Comparison of ENCODE assay signal across 23 cellular contexts in the genomic region with DNA sequence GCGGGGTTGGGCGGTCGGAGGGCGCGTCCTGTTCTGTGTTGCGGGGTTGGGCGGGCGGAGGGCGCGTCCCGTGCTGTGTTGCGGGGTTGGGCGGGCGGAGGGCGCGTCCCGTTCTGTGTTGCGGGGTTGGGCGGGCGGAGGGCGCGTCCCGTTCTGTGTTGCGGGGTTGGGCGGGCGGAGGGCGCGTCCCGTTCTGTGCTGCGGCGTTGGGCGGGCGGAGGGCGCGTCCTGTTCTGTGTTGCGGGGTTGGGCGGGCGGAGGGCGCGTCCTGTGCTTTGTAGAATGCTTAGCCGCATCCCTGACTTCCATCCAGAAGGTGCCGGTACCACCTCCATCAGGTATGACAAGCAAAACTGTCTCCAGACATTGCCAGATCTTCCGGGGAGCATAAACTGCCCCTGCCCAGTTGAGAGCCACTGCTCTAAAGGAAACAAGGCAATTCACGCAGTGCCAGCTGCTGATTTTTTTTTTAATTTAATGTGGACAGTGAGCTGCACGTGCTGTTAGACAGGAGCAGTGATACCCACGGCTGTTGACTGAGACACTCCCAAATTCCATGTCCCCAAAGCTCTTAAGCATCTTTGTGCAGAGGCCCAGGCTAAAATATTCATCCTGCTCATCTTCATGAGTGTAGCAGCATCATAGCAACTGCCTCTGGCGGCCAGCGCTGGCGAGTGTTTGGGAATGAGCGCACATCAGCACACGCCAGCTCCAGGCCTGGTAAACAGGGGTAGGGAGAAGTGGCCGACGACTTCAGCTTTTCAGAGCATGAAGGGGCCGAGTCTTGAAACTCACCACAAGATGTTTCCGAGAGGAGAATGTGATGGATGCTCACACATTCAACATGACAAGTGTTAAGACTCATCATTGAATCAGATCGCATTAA.
"Had no signal": no experiment of that assay in that cellular context is flagged by ENCODE, and none has a peak within 500 bp of the region (broad histone marks: within the 10 kb centered on the region; RNA-seq: fewer than 3 reads in every experiment).

No MANE protein-coding gene starts in this region.

- H3K27ac Mint-ChIP-seq: activated CD4-positive, alpha-beta memory T cell treated with anti-CD3 and anti-CD28 coated beads for 36 hours; activated CD4-positive, alpha-beta T cell treated with anti-CD3 and anti-CD28 coated beads for 36 hours; activated CD4-positive, alpha-beta T cell treated with anti-CD3 and anti-CD28 coated beads, Interleukin-2, amount 10 ng/mL, durations not matched to agents 24 days and 14 days; activated CD8-positive, alpha-beta memory T cell treated with anti-CD3 and anti-CD28 coated beads, Interleukin-2, amount 10 ng/mL, durations not matched to agents 7 days and 5 days; activated CD8-positive, alpha-beta T cell treated with anti-CD3 and anti-CD28 coated beads, Interleukin-2, amount 10 ng/mL, durations not matched to agents 7 days and 5 days; activated naive CD4-positive, alpha-beta T cell treated with anti-CD3 and anti-CD28 coated beads for 36 hours; activated naive CD4-positive, alpha-beta T cell treated with anti-CD3 and anti-CD28 coated beads, Interleukin-2, amount 50 U/mL, for 24 hours; activated naive CD8-positive, alpha-beta T cell treated with anti-CD3 and anti-CD28 coated beads for 36 hours; activated naive CD8-positive, alpha-beta T cell treated with anti-CD3 and anti-CD28 coated beads, Interleukin-2, amount 50 U/mL, for 24 hours; activated T-helper 1 cell treated with anti-CD3 and anti-CD28 coated beads, Interleukin-12 subunit alpha, Interleukin-12 subunit beta, Interleukin-2, Interleukin-4 antibody, amounts not matched to agents 30 ng/mL and 10 ng/mL and 1 ng/mL, durations not matched to agents 14 hours and 24 hours and 36 hours; activated T-helper 2 cell treated with anti-CD3 and anti-CD28 coated beads, Interferon-gamma antibody, Interleukin-2, Interleukin-4, amounts not matched to agents 10 μg/mL and 5 μg/mL and 100 μg/mL, durations not matched to agents 14 hours and 24 hours and 36 hours had no signal

- H3K9me3 Mint-ChIP-seq: activated CD4-positive, alpha-beta memory T cell treated with anti-CD3 and anti-CD28 coated beads for 36 hours; activated CD4-positive, alpha-beta T cell treated with anti-CD3 and anti-CD28 coated beads, Interleukin-2, amount 10 ng/mL, durations not matched to agents 24 days and 14 days; activated naive CD4-positive, alpha-beta T cell treated with anti-CD3 and anti-CD28 coated beads for 36 hours; activated naive CD4-positive, alpha-beta T cell treated with anti-CD3 and anti-CD28 coated beads, Interleukin-2, amount 50 U/mL, for 24 hours; activated naive CD8-positive, alpha-beta T cell treated with anti-CD3 and anti-CD28 coated beads for 36 hours; activated T-helper 1 cell treated with anti-CD3 and anti-CD28 coated beads, Interleukin-12 subunit alpha, Interleukin-12 subunit beta, Interleukin-2, Interleukin-4 antibody, amounts not matched to agents 30 ng/mL and 10 ng/mL and 1 ng/mL, durations not matched to agents 14 hours and 24 hours and 36 hours; central memory CD8-positive, alpha-beta T cell had no signal

- H3K27me3 ChIP-seq: brain microvascular endothelial cell had no signal

- H3K4me3 Mint-ChIP-seq: activated CD4-positive, alpha-beta memory T cell treated with anti-CD3 and anti-CD28 coated beads for 36 hours; activated CD4-positive, alpha-beta T cell treated with anti-CD3 and anti-CD28 coated beads for 36 hours; activated CD4-positive, alpha-beta T cell treated with anti-CD3 and anti-CD28 coated beads, Interleukin-2, amount 10 ng/mL, durations not matched to agents 24 days and 14 days; activated CD8-positive, alpha-beta memory T cell treated with anti-CD3 and anti-CD28 coated beads, Interleukin-2, amount 10 ng/mL, durations not matched to agents 7 days and 5 days; activated CD8-positive, alpha-beta T cell treated with anti-CD3 and anti-CD28 coated beads, Interleukin-2, amount 10 ng/mL, durations not matched to agents 7 days and 5 days; activated naive CD4-positive, alpha-beta T cell treated with anti-CD3 and anti-CD28 coated beads for 36 hours; activated naive CD4-positive, alpha-beta T cell treated with anti-CD3 and anti-CD28 coated beads, Interleukin-2, amount 50 U/mL, for 24 hours; activated naive CD8-positive, alpha-beta T cell treated with anti-CD3 and anti-CD28 coated beads for 36 hours; activated naive CD8-positive, alpha-beta T cell treated with anti-CD3 and anti-CD28 coated beads, Interleukin-2, amount 50 U/mL, for 24 hours; activated T-helper 1 cell treated with anti-CD3 and anti-CD28 coated beads, Interleukin-12 subunit alpha, Interleukin-12 subunit beta, Interleukin-2, Interleukin-4 antibody, amounts not matched to agents 30 ng/mL and 10 ng/mL and 1 ng/mL, durations not matched to agents 14 hours and 24 hours and 36 hours; central memory CD8-positive, alpha-beta T cell had no signal

- H3K27me3 Mint-ChIP-seq: activated CD4-positive, alpha-beta memory T cell treated with anti-CD3 and anti-CD28 coated beads for 36 hours; activated CD4-positive, alpha-beta T cell treated with anti-CD3 and anti-CD28 coated beads for 36 hours; activated CD4-positive, alpha-beta T cell treated with anti-CD3 and anti-CD28 coated beads, Interleukin-2, amount 10 ng/mL, durations not matched to agents 24 days and 14 days; activated CD8-positive, alpha-beta memory T cell treated with anti-CD3 and anti-CD28 coated beads, Interleukin-2, amount 10 ng/mL, durations not matched to agents 7 days and 5 days had no signal

- ATAC-seq: activated CD4-positive, alpha-beta T cell treated with anti-CD3 and anti-CD28 coated beads for 36 hours; activated CD8-positive, alpha-beta memory T cell treated with anti-CD3 and anti-CD28 coated beads, Interleukin-2, amount 10 ng/mL, durations not matched to agents 7 days and 5 days; activated CD8-positive, alpha-beta T cell treated with anti-CD3 and anti-CD28 coated beads, Interleukin-2, amount 10 ng/mL, durations not matched to agents 7 days and 5 days; activated naive CD8-positive, alpha-beta T cell treated with anti-CD3 and anti-CD28 coated beads, Interleukin-2, amount 50 U/mL, for 24 hours; esophagus mucosa had no signal

- H3K27ac ChIP-seq: brain microvascular endothelial cell had no signal

- DNase-seq: activated CD4-positive, alpha-beta memory T cell treated with anti-CD3 and anti-CD28 coated beads for 36 hours; activated CD4-positive, alpha-beta T cell treated with anti-CD3 and anti-CD28 coated beads for 36 hours; activated CD4-positive, alpha-beta T cell treated with anti-CD3 and anti-CD28 coated beads, Interleukin-2, amount 10 ng/mL, durations not matched to agents 24 days and 14 days; activated CD4-positive, CD25-positive, alpha-beta regulatory T cell; activated CD4-positive, CD25-positive, alpha-beta regulatory T cell treated with anti-CD3 and anti-CD28 coated beads, Interleukin-2, amount 50 U/mL, for 72 hours; activated CD8-positive, alpha-beta memory T cell treated with anti-CD3 and anti-CD28 coated beads, Interleukin-2, amount 10 ng/mL, durations not matched to agents 7 days and 5 days; activated CD8-positive, alpha-beta memory T cell treated with anti-CD3 and anti-CD28 coated beads, Interleukin-2, amount 50 U/mL, for 4 hours; activated CD8-positive, alpha-beta T cell treated with anti-CD3 and anti-CD28 coated beads, Interleukin-2, amount 10 ng/mL, durations not matched to agents 7 days and 5 days; activated effector memory CD4-positive, alpha-beta T cell treated with anti-CD3 and anti-CD28 coated beads, Interleukin-2, amount 50 U/mL, for 16 hours; activated naive CD4-positive, alpha-beta T cell treated with anti-CD3 and anti-CD28 coated beads for 36 hours; activated naive CD8-positive, alpha-beta T cell treated with anti-CD3 and anti-CD28 coated beads for 36 hours; activated naive CD8-positive, alpha-beta T cell treated with anti-CD3 and anti-CD28 coated beads, Interleukin-2, amount 50 U/mL, for 24 hours; activated T-cell treated with anti-CD3 and anti-CD28 coated beads, Interleukin-2, amount 50 U/mL, for 1 hour; activated T-cell treated with anti-CD3 and anti-CD28 coated beads, Interleukin-2, amount 50 U/mL, for 48 hours; brain microvascular endothelial cell; effector CD8-positive, alpha-beta T cell; foreskin fibroblast; T-helper 2 cell had no signal

- H3K36me3 Mint-ChIP-seq: activated CD8-positive, alpha-beta memory T cell treated with anti-CD3 and anti-CD28 coated beads, Interleukin-2, amount 10 ng/mL, durations not matched to agents 7 days and 5 days; activated naive CD4-positive, alpha-beta T cell treated with anti-CD3 and anti-CD28 coated beads, Interleukin-2, amount 50 U/mL, for 24 hours; activated naive CD8-positive, alpha-beta T cell treated with anti-CD3 and anti-CD28 coated beads for 36 hours had no signal

- H3K36me3 ChIP-seq: brain microvascular endothelial cell had no signal

- H3K4me1 Mint-ChIP-seq: activated CD4-positive, alpha-beta T cell treated with anti-CD3 and anti-CD28 coated beads for 36 hours; activated CD4-positive, alpha-beta T cell treated with anti-CD3 and anti-CD28 coated beads, Interleukin-2, amount 10 ng/mL, durations not matched to agents 24 days and 14 days; activated CD8-positive, alpha-beta memory T cell treated with anti-CD3 and anti-CD28 coated beads, Interleukin-2, amount 10 ng/mL, durations not matched to agents 7 days and 5 days; activated naive CD4-positive, alpha-beta T cell treated with anti-CD3 and anti-CD28 coated beads, Interleukin-2, amount 50 U/mL, for 24 hours; activated naive CD8-positive, alpha-beta T cell treated with anti-CD3 and anti-CD28 coated beads for 36 hours; activated naive CD8-positive, alpha-beta T cell treated with anti-CD3 and anti-CD28 coated beads, Interleukin-2, amount 50 U/mL, for 24 hours; central memory CD8-positive, alpha-beta T cell had no signal
